26 cellular contexts compared by ENCODE assay signal in the genomic region with DNA sequence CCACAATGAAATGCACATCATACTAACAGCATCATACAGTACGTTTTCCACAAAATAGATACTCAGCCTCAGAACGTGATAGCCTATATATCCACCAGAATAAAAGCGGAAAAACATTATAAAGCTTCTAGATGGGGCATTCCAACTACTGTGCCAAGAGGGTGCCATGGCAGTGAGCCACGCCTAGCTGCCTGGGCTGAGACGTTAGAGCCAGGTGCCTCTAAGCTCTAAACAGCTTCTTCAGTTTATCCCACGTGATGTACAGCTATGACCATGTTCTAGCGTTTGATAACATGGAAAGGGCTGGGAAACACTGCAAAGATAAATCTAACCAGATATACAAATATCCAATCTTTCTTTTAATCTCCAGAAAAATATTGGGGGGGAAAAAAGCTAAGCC.
"Had no signal": no experiment of that assay in that cellular context is flagged by ENCODE, and none has a peak within 500 bp of the region (broad histone marks: within the 10 kb centered on the region; RNA-seq: fewer than 3 reads in every experiment).

No MANE protein-coding gene starts in this region.

- H3K4me1 Mint-ChIP-seq: activated naive CD4-positive, alpha-beta T cell treated with anti-CD3 and anti-CD28 coated beads, Interleukin-2, amount 10 ng/mL, durations not matched to agents 7 days and 5 days; natural killer cell had no signal

- ATAC-seq: activated CD4-positive, CD25-positive, alpha-beta regulatory T cell treated with anti-CD3 and anti-CD28 coated beads, Interleukin-2, amount 50 U/mL, for 24 hours; foreskin keratinocyte; natural killer cell; right cardiac atrium; T-helper 17 cell had no signal

- H3K9me3 ChIP-seq: ascending aorta, esophagus muscularis mucosa, testis, uterus had no signal

- H3K4me2 ChIP-seq: neural progenitor cell had no signal

- H3K27me3 Mint-ChIP-seq: activated naive CD8-positive, alpha-beta T cell treated with anti-CD3 and anti-CD28 coated beads, Interleukin-2, amount 10 ng/mL, durations not matched to agents 7 days and 5 days; brain had no signal

- H2AFZ ChIP-seq: neural progenitor cell, parathyroid adenoma had no signal

- H3K4me3 Mint-ChIP-seq: activated naive CD4-positive, alpha-beta T cell treated with anti-CD3 and anti-CD28 coated beads, Interleukin-2, amount 10 ng/mL, durations not matched to agents 7 days and 5 days; activated naive CD8-positive, alpha-beta T cell treated with anti-CD3 and anti-CD28 coated beads, Interleukin-2, amount 10 ng/mL, durations not matched to agents 7 days and 5 days; brain; endodermal cell; natural killer cell; neural progenitor cell; T-helper 17 cell had no signal

- H3K27me3 ChIP-seq: ascending aorta, cardiac muscle cell, esophagus muscularis mucosa, foreskin keratinocyte, neural progenitor cell, testis, uterus had no signal

- DNase-seq: activated CD4-positive, alpha-beta T cell treated with anti-CD3 and anti-CD28 coated beads for 48 hours; activated CD4-positive, alpha-beta T cell treated with anti-CD3 and anti-CD28 coated beads, Interleukin-2, amount 50 U/mL, for 48 hours; activated CD8-positive, alpha-beta memory T cell treated with anti-CD3 and anti-CD28 coated beads for 24 hours; activated gamma-delta T cell; activated naive CD4-positive, alpha-beta T cell treated with anti-CD3 and anti-CD28 coated beads, Interleukin-2, amount 10 ng/mL, durations not matched to agents 7 days and 5 days; activated naive CD8-positive, alpha-beta T cell treated with anti-CD3 and anti-CD28 coated beads, Interleukin-2, amount 10 ng/mL, durations not matched to agents 7 days and 5 days; endodermal cell; foreskin keratinocyte; midbrain; natural killer cell; occipital lobe; right cardiac atrium; stimulated activated naive CD4-positive, alpha-beta T cell treated with Interleukin-2 at 50 U/mL for 16 hours; T-helper 17 cell; T1000; testis; trophoblast cell; uterus; WERI-Rb-1 had no signal

- H3K9ac ChIP-seq: neural progenitor cell, parathyroid adenoma had no signal

- H3K9me3 Mint-ChIP-seq: activated naive CD4-positive, alpha-beta T cell treated with anti-CD3 and anti-CD28 coated beads, Interleukin-2, amount 10 ng/mL, durations not matched to agents 7 days and 5 days; activated naive CD8-positive, alpha-beta T cell treated with anti-CD3 and anti-CD28 coated beads, Interleukin-2, amount 10 ng/mL, durations not matched to agents 7 days and 5 days; brain; endodermal cell; natural killer cell; neural progenitor cell had no signal

- H3K4me3 ChIP-seq: ascending aorta, cardiac muscle cell, esophagus muscularis mucosa, neural progenitor cell, testis, uterus had no signal

- H3K36me3 Mint-ChIP-seq: activated naive CD4-positive, alpha-beta T cell treated with anti-CD3 and anti-CD28 coated beads, Interleukin-2, amount 10 ng/mL, durations not matched to agents 7 days and 5 days; natural killer cell had no signal

- H3K27ac ChIP-seq: ascending aorta, cardiac muscle cell, esophagus muscularis mucosa, foreskin keratinocyte, neural progenitor cell, parathyroid adenoma, testis, uterus, WERI-Rb-1 had no signal

- H3K27ac Mint-ChIP-seq: activated naive CD4-positive, alpha-beta T cell treated with anti-CD3 and anti-CD28 coated beads, Interleukin-2, amount 10 ng/mL, durations not matched to agents 7 days and 5 days; activated naive CD8-positive, alpha-beta T cell treated with anti-CD3 and anti-CD28 coated beads, Interleukin-2, amount 10 ng/mL, durations not matched to agents 7 days and 5 days; brain; natural killer cell; neural progenitor cell; T-helper 17 cell had no signal

- H3K4me1 ChIP-seq: ascending aorta, foreskin keratinocyte, parathyroid adenoma, testis had no signal

- H3K36me3 ChIP-seq: ascending aorta, cardiac muscle cell, esophagus muscularis mucosa, neural progenitor cell, uterus, WERI-Rb-1 had no signal
